12 cellular contexts compared by ENCODE assay signal in the genomic region with DNA sequence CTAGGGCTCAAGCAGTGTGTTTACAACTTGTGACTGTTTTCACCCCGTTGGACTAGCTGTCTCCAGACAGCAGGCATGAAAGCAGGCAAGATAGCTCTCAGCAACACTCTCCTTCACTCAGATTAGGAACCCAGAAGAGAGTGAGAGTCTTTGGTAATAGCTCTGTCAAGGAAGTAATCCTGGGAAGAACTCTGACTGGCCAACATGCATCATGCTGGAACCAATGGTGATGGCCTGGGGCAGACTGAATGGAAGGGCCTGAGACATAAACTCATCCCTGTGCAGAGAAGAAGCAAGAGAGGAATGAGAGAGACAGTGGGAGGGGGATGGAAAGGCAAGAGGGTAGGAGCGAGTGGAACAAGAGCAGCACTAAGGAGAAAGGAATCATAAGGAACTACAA. TPM values are rescaled to one million over a fixed set of nuclear protein-coding genes. Genes with fewer than 3 reads are reported as not detected.
A peak's percentile ranks its signal among the peaks of the same experiment; 100 is the strongest.
DNase-seq lines count a peak whose midpoint lies in the region; ATAC-seq and TF ChIP-seq lines count a peak whose summit lies in the region.
"Had no signal": no experiment of that assay in that cellular context is flagged by ENCODE, and none has a peak within 500 bp of the region (broad histone marks: within the 10 kb centered on the region; RNA-seq: fewer than 3 reads in every experiment).

No MANE protein-coding gene starts in this region.

- no peaks in the 10 kb centered on the region for H3K79me2 ChIP-seq in hepatocyte

- no peak overlapping the region for H3K4me2 ChIP-seq in hepatocyte

- H3K9me2 ChIP-seq in hepatocyte (replicated peaks; ENCODE audit: insufficient read depth): no peaks in the 10 kb centered on the region

- peak overlapping the region; percentile 22 for H2AFZ ChIP-seq in hepatocyte

- H3K27ac Mint-ChIP-seq in MCF 10A (ENCODE audit: low read depth, unreplicated experiment): no peak overlapping the region
- no peak overlapping the region for H3K27ac Mint-ChIP-seq in CD4-positive, alpha-beta T cell
- H3K27ac Mint-ChIP-seq: endodermal cell had no signal

- BruUV-seq in MCF 10A (replicated peaks; lab: Mats Ljungman, UMichigan): no TSS peak

- H3K27me3 Mint-ChIP-seq in MCF 10A (ENCODE audit: insufficient read depth, unreplicated experiment): no peaks in the 10 kb centered on the region
- no peaks in the 10 kb centered on the region for H3K27me3 Mint-ChIP-seq in activated T-cell treated with anti-CD3 and anti-CD28 coated beads, Interleukin-2, amount 50 U/mL, for 4 hours (ENCODE audit: low read depth)
- H3K27me3 Mint-ChIP-seq in CD4-positive, alpha-beta T cell: no peaks in the 10 kb centered on the region

- H3K9me3 Mint-ChIP-seq in MCF 10A (ENCODE audit: unreplicated experiment): no peaks in the 10 kb centered on the region
- peaks cover 7% of the 10 kb centered on the region for H3K9me3 Mint-ChIP-seq in activated T-cell treated with anti-CD3 and anti-CD28 coated beads, Interleukin-2, amount 50 U/mL, for 4 hours
- no peaks in the 10 kb centered on the region for H3K9me3 Mint-ChIP-seq in CD4-positive, alpha-beta T cell

- H3K36me3 ChIP-seq in breast epithelium: no peaks in the 10 kb centered on the region
- no peaks in the 10 kb centered on the region for H3K36me3 ChIP-seq in hepatocyte (replicated peaks; ENCODE audit: insufficient read depth, low read depth)
- H3K36me3 ChIP-seq in psoas muscle (ENCODE audit: insufficient read depth in 1 of 2, low read depth in 1 of 2): no peaks in the 10 kb centered on the region

- POLR2A ChIA-PET in MCF 10A (lab: Yijun Ruan, JAX) (interaction anchor here (0.6 kb wide), 1 partner anchor 617 kb away, joined by 3 read pairs; no protein-coding TSS in a partner anchor), RWPE1 (lab: Yijun Ruan, JAX; ENCODE audit: low non-redundant PET) (interaction anchor here (0.6 kb wide), 1 partner anchor 474 kb away, joined by 5 read pairs; no protein-coding TSS in a partner anchor)
- POLR2A ChIA-PET in CD4-positive, alpha-beta T cell (lab: Charles Lee): no interaction called here

- intact Hi-C loops in MCF 10A (cut with micrococcal nuclease) (no loop called here), breast epithelium (cut with DNase I; ENCODE audit: low total_unique reads) (no loop called here), psoas muscle (cut with DNase I) (no loop called here)
- intact Hi-C loops in CD4-positive, alpha-beta T cell (cut with DNase I, micrococcal nuclease): no loop called here

- peaks cover 13% of the 10 kb centered on the region for H3K4me1 Mint-ChIP-seq in MCF 10A (ENCODE audit: insufficient read depth, unreplicated experiment)
- no peaks in the 10 kb centered on the region for H3K4me1 Mint-ChIP-seq in activated T-cell treated with anti-CD3 and anti-CD28 coated beads, Interleukin-2, amount 50 U/mL, for 4 hours (ENCODE audit: low read depth)
- H3K4me1 Mint-ChIP-seq in CD4-positive, alpha-beta T cell (ENCODE audit: low read depth): no peaks in the 10 kb centered on the region

- H4K20me1 ChIP-seq in hepatocyte (ENCODE audit: insufficient read depth, poor library complexity, severe bottlenecking): no peaks in the 10 kb centered on the region

- DNase-seq in MCF 10A (ENCODE audit: unreplicated experiment): peak; percentile 34
- DNase-seq in breast epithelium (ENCODE audit: low spot score in 2 of 2): no peak
- DNase-seq in RWPE1 (ENCODE audit: low spot score): peak; percentile 24
- DNase-seq in hepatocyte (ENCODE audit: low spot score): no peak
- DNase-seq in activated T-cell treated with anti-CD3 and anti-CD28 coated beads, Interleukin-2, amount 50 U/mL, for 4 hours: no peak
- no peak for DNase-seq in stimulated activated CD4-positive, alpha-beta T cell treated with anti-CD3 and anti-CD28 coated beads, Interleukin-1b, Interleukin-23, amount 100 ng/mL, for 48 hours
- no peak for DNase-seq in CD4-positive, alpha-beta T cell
- no peak for DNase-seq in psoas muscle
- DNase-seq: anterior cingulate cortex, endodermal cell, retina had no signal

- ATAC-seq in activated T-cell treated with anti-CD3 and anti-CD28 coated beads, Interleukin-2, amount 50 U/mL, for 4 hours: no peak
- no peak for ATAC-seq in CD4-positive, alpha-beta T cell (ENCODE audit: poor library complexity)
- ATAC-seq in psoas muscle: no peak

- H3K27me3 ChIP-seq in breast epithelium (no peaks in the 10 kb centered on the region), hepatocyte (no peaks in the 10 kb centered on the region), psoas muscle (ENCODE audit: insufficient read depth in 3 of 3, low read length in 2 of 3) (peaks cover 0 to 2% (median 2%) of the 10 kb centered on the region in 3 donors)
- H3K27me3 ChIP-seq in CD4-positive, alpha-beta T cell (ENCODE audit: control insufficient read depth, insufficient read depth, low read length): no peaks in the 10 kb centered on the region

- no peak overlapping the region for H3K4me3 Mint-ChIP-seq in MCF 10A (ENCODE audit: unreplicated experiment)
- H3K4me3 Mint-ChIP-seq in activated T-cell treated with anti-CD3 and anti-CD28 coated beads, Interleukin-2, amount 50 U/mL, for 4 hours: no peak overlapping the region
- H3K4me3 Mint-ChIP-seq in CD4-positive, alpha-beta T cell: no peak overlapping the region
- H3K4me3 Mint-ChIP-seq: endodermal cell had no signal

- WGBS in hepatocyte (ENCODE audit: low lambda C conversion rate, missing lambda C conversion rate): 44% methylated on average over 2 of the region's 2 CpGs
- 53 to 60% (median 59%) methylated on average over 2 of the region's 2 CpGs for WGBS in psoas muscle, 3 donors

- H3K27ac ChIP-seq in breast epithelium (no peak overlapping the region), RWPE1 (no peak overlapping the region), hepatocyte (peak overlapping the region; percentile 56), psoas muscle (no peak overlapping the region)
- H3K27ac ChIP-seq in CD4-positive, alpha-beta T cell (ENCODE audit: low read depth, low read length): no peak overlapping the region

- CTCF ChIA-PET in MCF 10A (lab: Yijun Ruan, JAX) (interaction anchor here (0.5 kb wide), 1 partner anchor 250 kb away, joined by 3 read pairs; no protein-coding TSS in a partner anchor), RWPE1 (lab: Yijun Ruan, JAX) (no interaction called here)
- CTCF ChIA-PET in CD4-positive, alpha-beta T cell (lab: Charles Lee): no interaction called here

- no peaks in the 10 kb centered on the region for H3K4me1 ChIP-seq in breast epithelium
- peaks cover 10% of the 10 kb centered on the region for H3K4me1 ChIP-seq in hepatocyte (ENCODE audit: insufficient read depth)
- H3K4me1 ChIP-seq in psoas muscle: no peaks in the 10 kb centered on the region

- H3K4me3 ChIP-seq in breast epithelium (no peak overlapping the region), hepatocyte (no peak overlapping the region), psoas muscle (no peak overlapping the region)

- H3K9me3 ChIP-seq in breast epithelium: peaks cover 10% of the 10 kb centered on the region in 2 donors
- no peaks in the 10 kb centered on the region for H3K9me3 ChIP-seq in hepatocyte (ENCODE audit: low read depth)
- no peaks in the 10 kb centered on the region for H3K9me3 ChIP-seq in CD4-positive, alpha-beta T cell (ENCODE audit: control insufficient read depth, low read length)
- no peaks in the 10 kb centered on the region for H3K9me3 ChIP-seq in psoas muscle

- H3K36me3 Mint-ChIP-seq in MCF 10A (ENCODE audit: insufficient read depth, unreplicated experiment): no peaks in the 10 kb centered on the region
- no peaks in the 10 kb centered on the region for H3K36me3 Mint-ChIP-seq in activated T-cell treated with anti-CD3 and anti-CD28 coated beads, Interleukin-2, amount 50 U/mL, for 4 hours (ENCODE audit: insufficient read depth)
- no peaks in the 10 kb centered on the region for H3K36me3 Mint-ChIP-seq in CD4-positive, alpha-beta T cell (ENCODE audit: low read depth)

- TF ChIP-seq CTCF in MCF 10A (IDR thresholded peaks at IDR 0.05; ENCODE audit: unreplicated experiment) (no peak), breast epithelium (IDR thresholded peaks at IDR 0.05) (no peak), RWPE1 (conservative IDR thresholded peaks at IDR 0.05; ENCODE audit: low read depth) (no peak), hepatocyte (IDR thresholded peaks at IDR 0.05; ENCODE audit: poor library complexity) (no peak), psoas muscle (IDR thresholded peaks at IDR 0.05) (no peak)
- TF ChIP-seq CTCF in CD4-positive, alpha-beta T cell (IDR thresholded peaks at IDR 0.05): no peak

- no peak for TF ChIP-seq POLR2A in breast epithelium (IDR thresholded peaks at IDR 0.05)

RNA-seq across cellular contexts. Expression of a gene that starts 48.9 kb away (rescaled TPM):
- not detected in 2 replicates for total RNA-seq in MCF 10A (2022)
- total RNA-seq in breast epithelium: under 1 TPM in 1 of 3 donors, not detected in 2; 0.59 TPM
- 19.4 and 25.4 TPM in 2 replicates for total RNA-seq in hepatocyte
- polyA plus RNA-seq in hepatocyte: 6.5 and 8.1 TPM in 2 replicates
- total RNA-seq in activated T-cell treated with anti-CD3 and anti-CD28 coated beads, Interleukin-2, amount 50 U/mL, for 4 hours: under 1 TPM in 1 of 3 donors, not detected in 2; 0.30 TPM
- total RNA-seq in CD4-positive, alpha-beta T cell: not detected
- not detected for total RNA-seq in psoas muscle
- polyA plus RNA-seq in psoas muscle: not detected
- total RNA-seq: endodermal cell, temporal lobe had no signal

Comparison
In these comparisons a context has a peak if more than half of its experiments do, and no peak if none do; other contexts are left out.
1. DNase-seq: peak in MCF 10A (single experiment) and RWPE1 (single experiment); none in breast epithelium (0 of 2), hepatocyte (single experiment), activated T-cell treated with anti-CD3 and anti-CD28 coated beads, Interleukin-2, amount 50 U/mL, for 4 hours (single experiment), stimulated activated CD4-positive, alpha-beta T cell treated with anti-CD3 and anti-CD28 coated beads, Interleukin-1b, Interleukin-23, amount 100 ng/mL, for 48 hours (single experiment), CD4-positive, alpha-beta T cell (0 of 10) and psoas muscle (0 of 2).
2. RNA of a gene that starts 48.9 kb away (total RNA-seq): 19.4 to 25.4 TPM in hepatocyte; 0.30 TPM in activated T-cell treated with anti-CD3 and anti-CD28 coated beads, Interleukin-2, amount 50 U/mL, for 4 hours, not detected in MCF 10A, 0.59 TPM in breast epithelium, not detected in CD4-positive, alpha-beta T cell and not detected in psoas muscle; every median in the first group is over 10 times any median in the second.